Comparison of ENCODE assay signal across 1 cellular context in the genomic region with DNA sequence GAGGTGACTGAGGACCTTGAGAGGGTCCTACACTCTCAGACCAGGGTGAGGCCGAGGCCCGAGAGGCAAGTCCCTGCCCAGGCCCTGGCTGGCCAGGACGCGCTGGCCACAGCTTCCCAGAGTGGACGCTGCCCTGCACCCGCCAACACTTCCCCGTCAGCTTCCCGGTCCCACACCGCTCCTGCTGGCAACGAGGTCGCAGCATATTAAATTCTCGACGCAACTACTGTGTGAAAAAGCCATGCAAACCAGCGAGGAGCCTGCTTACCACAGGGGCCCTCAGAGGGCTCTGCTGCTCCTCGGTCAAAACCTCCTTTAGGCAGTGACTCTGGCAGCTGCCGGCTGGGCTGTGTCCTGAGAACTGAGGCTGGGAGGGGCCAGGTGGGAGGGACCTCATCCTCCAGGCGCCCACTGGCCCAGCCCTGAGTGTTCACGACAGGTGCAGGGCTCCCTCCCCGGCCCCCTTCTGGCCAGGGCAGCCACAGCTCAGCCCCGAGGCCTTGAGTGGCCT.
TF ChIP-seq lines count a peak whose summit lies in the region.

No MANE protein-coding gene starts in this region.

TF ChIP-seq in GM12878, 131 proteins besides CTCF, POLR2A, EP300 and RAD21:
- TF ChIP-seq CHD4 (IDR thresholded peaks at IDR 0.05) (no peak), EED (IDR thresholded peaks at IDR 0.05; ENCODE audit: low read depth) (no peak), KDM1A (IDR thresholded peaks at IDR 0.05; ENCODE audit: borderline replicate concordance) (no peak), NR2C1 (IDR thresholded peaks at IDR 0.05) (no peak), MXI1 (IDR thresholded peaks at IDR 0.05; ENCODE audit: low read depth, low read length) (no peak), TCF3 (IDR thresholded peaks at IDR 0.05; ENCODE audit: borderline replicate concordance, insufficient read depth, low read depth, low read length) (no peak), SMAD1 (IDR thresholded peaks at IDR 0.05; ENCODE audit: low read depth, partially characterized antibody) (no peak), MTA3 (IDR thresholded peaks at IDR 0.05; ENCODE audit: borderline replicate concordance, low read length) (no peak), NR2F1 (conservative IDR thresholded peaks at IDR 0.05) (no peak), BMI1 (IDR thresholded peaks at IDR 0.05; ENCODE audit: borderline replicate concordance) (no peak), ZZZ3 (IDR thresholded peaks at IDR 0.05; ENCODE audit: control insufficient read depth, insufficient read length, low read depth) (no peak), PAX8 (IDR thresholded peaks at IDR 0.05) (no peak)
- TF ChIP-seq, protein P1, sequence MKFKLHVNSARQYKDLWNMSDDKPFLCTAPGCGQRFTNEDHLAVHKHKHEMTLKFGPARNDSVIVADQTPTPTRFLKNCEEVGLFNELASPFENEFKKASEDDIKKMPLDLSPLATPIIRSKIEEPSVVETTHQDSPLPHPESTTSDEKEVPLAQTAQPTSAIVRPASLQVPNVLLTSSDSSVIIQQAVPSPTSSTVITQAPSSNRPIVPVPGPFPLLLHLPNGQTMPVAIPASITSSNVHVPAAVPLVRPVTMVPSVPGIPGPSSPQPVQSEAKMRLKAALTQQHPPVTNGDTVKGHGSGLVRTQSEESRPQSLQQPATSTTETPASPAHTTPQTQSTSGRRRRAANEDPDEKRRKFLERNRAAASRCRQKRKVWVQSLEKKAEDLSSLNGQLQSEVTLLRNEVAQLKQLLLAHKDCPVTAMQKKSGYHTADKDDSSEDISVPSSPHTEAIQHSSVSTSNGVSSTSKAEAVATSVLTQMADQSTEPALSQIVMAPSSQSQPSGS (IDR thresholded peaks at IDR 0.05; ENCODE audit: low read length), result no peak
